In genomic region chr1:172399369-172400072, GRCh38 we compare ENCODE assay signal across 8 cellular contexts. TPM values are rescaled to one million over a fixed set of nuclear protein-coding genes. Genes with fewer than 3 reads are reported as not detected.
DNase-seq lines count a peak whose midpoint lies in the region; ATAC-seq and TF ChIP-seq lines count a peak whose summit lies in the region.

No MANE protein-coding gene starts in this region.

- ATAC-seq in CD4-positive, alpha-beta T cell (ENCODE audit: poor library complexity), result peak; percentile 54
- ATAC-seq in GM21390 (IDR thresholded peaks at IDR 0.05; ENCODE audit: unreplicated experiment), result peak; percentile 39
- ATAC-seq in GM18907 (IDR thresholded peaks at IDR 0.05; ENCODE audit: unreplicated experiment), result no peak
- ATAC-seq in GM18502 (IDR thresholded peaks at IDR 0.05; ENCODE audit: poor library complexity, unreplicated experiment), result no peak

- peak; percentile 87 for TF ChIP-seq CTCF in CD4-positive, alpha-beta T cell (IDR thresholded peaks at IDR 0.05)
- TF ChIP-seq CTCF in cardiac muscle cell (IDR thresholded peaks at IDR 0.05; ENCODE audit: low read depth, low read length), result peak; percentile 47

- H3K4me2 ChIP-seq in trophoblast cell (ENCODE audit: low read length), result no peak overlapping the region

- no CpG with 5 or more reads among the region's 5 CpGs for WGBS in trophoblast cell (ENCODE audit: extremely low coverage, insufficient coverage, insufficient read length)

- no peak overlapping the region for H3K18ac ChIP-seq in trophoblast cell (ENCODE audit: low read length)

- no peaks in the 10 kb centered on the region for H3K9me3 Mint-ChIP-seq in CD4-positive, alpha-beta T cell

- intact Hi-C loops in CD4-positive, alpha-beta T cell (cut with DNase I, micrococcal nuclease), result loop anchor here (1.0 to 10.0 kb wide), 8 partner anchors 18 to 615 kb away; partner anchors contain the start of genes METTL13 (in 1 of the 2) and PIGC (in 1 of the 2)

- H3K9ac ChIP-seq in adipocyte (ENCODE audit: low read length), result peak overlapping the region; percentile 83
- H3K9ac ChIP-seq in trophoblast cell (ENCODE audit: low read length), result no peak overlapping the region

- H2BK12ac ChIP-seq in trophoblast cell (ENCODE audit: low read length), result no peak overlapping the region

- H3K36me3 ChIP-seq in adipocyte (ENCODE audit: control insufficient read depth, insufficient read depth, low read length, severe bottlenecking) (no peaks in the 10 kb centered on the region), cardiac muscle cell (no peaks in the 10 kb centered on the region), trophoblast cell (ENCODE audit: control insufficient read depth in 1 of 2, insufficient read depth in 2 of 2, low read length in 2 of 2) (no peaks in the 10 kb centered on the region)

- no peaks in the 10 kb centered on the region for H3K9me3 ChIP-seq in CD4-positive, alpha-beta T cell (ENCODE audit: control insufficient read depth, low read length)
- H3K9me3 ChIP-seq in adipocyte (ENCODE audit: control insufficient read depth, low read length) (no peaks in the 10 kb centered on the region), cardiac muscle cell (ENCODE audit: low read depth) (no peaks in the 10 kb centered on the region), trophoblast cell (ENCODE audit: insufficient read depth, low read depth, low read length) (no peaks in the 10 kb centered on the region)

- H3K4me1 Mint-ChIP-seq in CD4-positive, alpha-beta T cell (ENCODE audit: low read depth), result peaks cover 70% of the 10 kb centered on the region

- H3K27ac Mint-ChIP-seq in CD4-positive, alpha-beta T cell, result peak overlapping the region; percentile 81

- DNase-seq in CD4-positive, alpha-beta T cell, result peak in 3 of 10 experiments; percentile 2 to 20 (median 11)
- peak; percentile 87 for DNase-seq in NCI-H526 treated with DMSO at 0.1 percent for 48 hours (lab: John Stamatoyannopoulos, UW)
- DNase-seq in adipocyte (ENCODE audit: low read depth), result peak; percentile 97
- peak; percentile 13 to 98 for DNase-seq in cardiac muscle cell (ENCODE audit: low read depth in 1 of 2, low spot score in 1 of 2)
- DNase-seq in trophoblast cell, result peak; percentile 12 to 76

- no peak overlapping the region for H3K4ac ChIP-seq in trophoblast cell (ENCODE audit: low read depth, low read length)

- H3K27me3 ChIP-seq in CD4-positive, alpha-beta T cell (ENCODE audit: control insufficient read depth, insufficient read depth, low read length), result no peaks in the 10 kb centered on the region
- H3K27me3 ChIP-seq in adipocyte (replicated peaks; ENCODE audit: control insufficient read depth, insufficient read depth, low read length) (no peaks in the 10 kb centered on the region), cardiac muscle cell (no peaks in the 10 kb centered on the region), trophoblast cell (ENCODE audit: insufficient read depth, low read length) (no peaks in the 10 kb centered on the region)

- H3K14ac ChIP-seq in trophoblast cell (ENCODE audit: low read length), result peak overlapping the region; percentile 21

- peak overlapping the region; percentile 67 for H4K91ac ChIP-seq in trophoblast cell (ENCODE audit: low read depth, low read length)

- peak overlapping the region; percentile 67 for H3K4me3 Mint-ChIP-seq in CD4-positive, alpha-beta T cell

- no peaks in the 10 kb centered on the region for H3K79me2 ChIP-seq in trophoblast cell (ENCODE audit: control insufficient read depth, insufficient read depth, low read length, poor library complexity)

- peak overlapping the region; percentile 55 for H3K4me3 ChIP-seq in adipocyte (ENCODE audit: low read length)
- H3K4me3 ChIP-seq in cardiac muscle cell, result no peak overlapping the region
- H3K4me3 ChIP-seq in trophoblast cell (ENCODE audit: low read depth, low read length), result no peak overlapping the region

- CTCF ChIA-PET in CD4-positive, alpha-beta T cell (lab: Charles Lee), result interaction anchor here (0.6 to 1.9 kb wide), 13 partner anchors 11 to 414 kb away, joined by 3 to 12 read pairs (median 3); no protein-coding TSS in a partner anchor

- H2AFZ ChIP-seq in trophoblast cell (ENCODE audit: insufficient read depth, low read length, poor library complexity), result no peak overlapping the region

- peak overlapping the region; percentile 54 for H2BK120ac ChIP-seq in trophoblast cell (ENCODE audit: insufficient read depth, low read length, poor library complexity)

- no peak overlapping the region for H2AK5ac ChIP-seq in trophoblast cell (ENCODE audit: low read length)

- no peak overlapping the region for H3K23ac ChIP-seq in trophoblast cell (ENCODE audit: low read length)

- no peak overlapping the region for H3K27ac ChIP-seq in CD4-positive, alpha-beta T cell (ENCODE audit: low read depth, low read length)
- H3K27ac ChIP-seq in cardiac muscle cell, result no peak overlapping the region
- H3K27ac ChIP-seq in trophoblast cell (ENCODE audit: low read depth, low read length), result peak overlapping the region; percentile 71

- peak overlapping the region; percentile 11 for H4K8ac ChIP-seq in trophoblast cell (ENCODE audit: low read depth, low read length)

- peaks cover 6% of the 10 kb centered on the region for H3K79me1 ChIP-seq in trophoblast cell (ENCODE audit: low read length)

- POLR2A ChIA-PET in CD4-positive, alpha-beta T cell (lab: Charles Lee), result interaction anchor here (0.6 to 2.2 kb wide), 16 partner anchors 18 to 657 kb away, joined by 3 to 10 read pairs (median 4); partner anchors contain the start of gene PIGC

- peaks cover 45% of the 10 kb centered on the region for H3K4me1 ChIP-seq in adipocyte (ENCODE audit: control insufficient read depth, insufficient read depth, low read length)
- peaks cover 4% of the 10 kb centered on the region for H3K4me1 ChIP-seq in cardiac muscle cell (ENCODE audit: low read depth)
- peaks cover 0 to 3% of the 10 kb centered on the region in 2 experiments for H3K4me1 ChIP-seq in trophoblast cell (ENCODE audit: control insufficient read depth in 1 of 2, insufficient read depth in 2 of 2, low read length in 2 of 2)

- H3K27me3 Mint-ChIP-seq in CD4-positive, alpha-beta T cell, result no peaks in the 10 kb centered on the region

- H2BK5ac ChIP-seq in trophoblast cell (ENCODE audit: low read depth, low read length, poor library complexity), result peak overlapping the region; percentile 72

- H3K36me3 Mint-ChIP-seq in CD4-positive, alpha-beta T cell (ENCODE audit: low read depth), result no peaks in the 10 kb centered on the region

- no peak overlapping the region for H4K12ac ChIP-seq in trophoblast cell (ENCODE audit: low read depth, low read length)

RNA-seq across cellular contexts. Expression of gene C1orf105, which starts 21.0 kb away (rescaled TPM):
- total RNA-seq in CD4-positive, alpha-beta T cell, result not detected
- 3.2 and 15.6 TPM in 2 replicates for total RNA-seq in cardiac muscle cell
- 11.4 and 21.5 TPM in 2 replicates for polyA plus RNA-seq in cardiac muscle cell
- polyA plus RNA-seq in trophoblast cell (2013), result 36.7 and 38.1 TPM in 2 replicates

RNA-seq across cellular contexts. Expression of gene PIGC, which starts 44.3 kb away (rescaled TPM):
- total RNA-seq in CD4-positive, alpha-beta T cell, result 10 to 100 TPM; 23.7 to 27.1 TPM
- 10.9 and 14.0 TPM in 2 replicates for total RNA-seq in cardiac muscle cell
- 29.1 and 35.1 TPM in 2 replicates for polyA plus RNA-seq in cardiac muscle cell
- 24.8 and 24.9 TPM in 2 replicates for polyA plus RNA-seq in trophoblast cell (2013)

Comparison
In these comparisons a context has a peak if more than half of its experiments do, and no peak if none do; other contexts are left out.
1. ATAC-seq: peak in CD4-positive, alpha-beta T cell (single experiment) and GM21390 (single experiment); none in GM18907 (single experiment) and GM18502 (single experiment).